8 cellular contexts compared by ENCODE assay signal in the genomic region with DNA sequence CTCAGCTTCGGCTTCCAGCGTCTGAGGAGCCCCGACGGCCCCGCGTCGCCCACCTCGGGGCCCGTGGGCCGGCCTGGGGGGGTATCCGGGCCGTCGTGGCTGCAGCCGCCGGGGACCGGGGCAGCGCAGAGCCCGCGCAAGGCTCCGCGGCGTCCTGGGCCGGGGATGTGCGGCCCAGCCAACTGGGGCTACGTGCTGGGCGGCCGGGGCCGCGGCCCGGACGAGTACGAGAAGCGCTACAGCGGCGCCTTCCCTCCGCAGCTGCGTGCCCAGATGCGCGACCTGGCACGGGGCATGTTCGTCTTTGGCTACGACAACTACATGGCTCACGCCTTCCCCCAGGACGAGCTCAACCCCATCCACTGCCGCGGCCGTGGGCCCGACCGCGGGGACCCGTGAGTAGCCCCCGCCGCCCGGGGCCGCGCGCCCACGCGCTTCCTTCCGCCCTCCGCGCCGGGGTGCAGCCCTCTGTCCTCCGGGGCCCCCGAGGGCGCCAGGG. TPM values are rescaled to one million over a fixed set of nuclear protein-coding genes. Genes with fewer than 3 reads are reported as not detected.
DNase-seq lines count a peak whose midpoint lies in the region; ATAC-seq and TF ChIP-seq lines count a peak whose summit lies in the region.

No MANE protein-coding gene starts in this region.

- no peak overlapping the region for H2BK12ac ChIP-seq in H9 (ENCODE audit: insufficient read length, low read depth, low read length)

- H4K5ac ChIP-seq in H9 (ENCODE audit: insufficient read length, low read depth, low read length) = no peak overlapping the region

- WGBS in H9 (ENCODE audit: extremely low coverage, insufficient read length, low lambda C conversion rate) = no CpG with 5 or more reads among the region's 66 CpGs
- WGBS in esophagus muscularis mucosa = 0% methylated on average over 26 of the region's 66 CpGs

- H3K9me3 Mint-ChIP-seq in H9 (no peaks in the 10 kb centered on the region), naive B cell (no peaks in the 10 kb centered on the region)

- H3K27me3 Mint-ChIP-seq in H9 (ENCODE audit: low read depth) = peaks cover 5% of the 10 kb centered on the region
- no peaks in the 10 kb centered on the region for H3K27me3 Mint-ChIP-seq in naive B cell

- no peak overlapping the region for H3K56ac ChIP-seq in H9 (ENCODE audit: insufficient read length, low read depth, low read length)

- ATAC-seq in naive B cell (ENCODE audit: low read depth in 2 of 2) (peak; percentile 22 to 23), upper lobe of right lung (peak; percentile 48)

- no peak overlapping the region for H3K18ac ChIP-seq in H9 (ENCODE audit: insufficient read length, low read depth, low read length)

- peak overlapping the region; percentile 23; the same call in 1 of the 2 replicates for H3K14ac ChIP-seq in H9 (ENCODE audit: insufficient read depth, low read length)

- H2BK20ac ChIP-seq in H9 (ENCODE audit: low read depth, low read length, poor library complexity, severe bottlenecking) = no peak overlapping the region

- no peak for TF ChIP-seq CTCF in GM10266 (IDR thresholded peaks at IDR 0.05; ENCODE audit: control insufficient read depth, insufficient read depth, low read depth, missing control alignments)
- no peak for TF ChIP-seq CTCF in H9 (conservative IDR thresholded peaks at IDR 0.05)
- TF ChIP-seq CTCF in esophagus muscularis mucosa (IDR thresholded peaks at IDR 0.05) = no peak
- no peak for TF ChIP-seq CTCF in upper lobe of right lung (IDR thresholded peaks at IDR 0.05)

- no peak for TF ChIP-seq EP300 in esophagus muscularis mucosa (IDR thresholded peaks at IDR 0.05)

- no peaks in the 10 kb centered on the region for H3K79me1 ChIP-seq in H9 (ENCODE audit: insufficient read depth, low read depth, low read length, poor library complexity, severe bottlenecking)

- H3K36me3 Mint-ChIP-seq in H9 (ENCODE audit: insufficient read depth in 1 of 3, low read depth in 3 of 3) = peaks cover 5 to 8% (median 6%) of the 10 kb centered on the region in 3 experiments; a peak in 6 of 7 replicates
- peaks cover 6 to 7% of the 10 kb centered on the region in 2 donors for H3K36me3 Mint-ChIP-seq in naive B cell

- H3K36me3 ChIP-seq in MG63 (no peaks in the 10 kb centered on the region; the same call in 1 of the 2 replicates), esophagus muscularis mucosa (peaks cover 0 to 10% (median 3%) of the 10 kb centered on the region in 4 donors), upper lobe of right lung (peaks cover 3% of the 10 kb centered on the region)

- DNase-seq in GM10266 (ENCODE audit: extremely low spot score) (peak; percentile 49), H9 (peak; percentile 41), MG63 (peak; percentile 39), esophagus muscularis mucosa (ENCODE audit: extremely low spot score) (no peak), naive B cell (peak; percentile 67), upper lobe of right lung (peak; percentile 85), inferior parietal cortex (ENCODE audit: extremely low spot score) (no peak)
- peak; percentile 71 for DNase-seq in activated T-cell treated with anti-CD3 and anti-CD28 coated beads, Interleukin-2, amount 50 U/mL, for 1 hour

- H3K9ac ChIP-seq in H9 (ENCODE audit: extremely low read depth, insufficient read length, low read length) = peak overlapping the region; percentile 40

- intact Hi-C loops in esophagus muscularis mucosa (cut with DNase I) = loop anchor here (5.0 kb wide), 1 partner anchor 66 kb away; the partner anchor contains the start of gene ARL8B
- intact Hi-C loops in upper lobe of right lung (cut with DNase I) = no loop called here

- peak overlapping the region; percentile 84 for H3K4me3 ChIP-seq in MG63
- H3K4me3 ChIP-seq in esophagus muscularis mucosa = peak overlapping the region; percentile 79 to 99 (median 84)
- H3K4me3 ChIP-seq in upper lobe of right lung = peak overlapping the region; percentile 92

- H3K27ac Mint-ChIP-seq in H9 = no peak overlapping the region; a peak in 1 of 7 replicates
- peak overlapping the region; percentile 81 to 99 (median 98) for H3K27ac Mint-ChIP-seq in naive B cell

- H3K9me3 ChIP-seq in H9 (ENCODE audit: control insufficient read depth, low read depth, low read length) (no peaks in the 10 kb centered on the region), MG63 (no peaks in the 10 kb centered on the region), esophagus muscularis mucosa (no peaks in the 10 kb centered on the region), upper lobe of right lung (no peaks in the 10 kb centered on the region)

- no peak overlapping the region for H2AK5ac ChIP-seq in H9 (ENCODE audit: insufficient read length, low read length)

- peak overlapping the region; percentile 76 for H3K4me2 ChIP-seq in H9 (ENCODE audit: insufficient read depth, insufficient read length, low read length)

- H3K4me1 Mint-ChIP-seq in H9 (peaks cover 28 to 41% of the 10 kb centered on the region in 2 experiments), naive B cell (peaks cover 47 to 73% (median 69%) of the 10 kb centered on the region in 3 donors)

- H2BK15ac ChIP-seq in H9 (ENCODE audit: low read depth, low read length) = no peak overlapping the region

- H3K79me2 ChIP-seq in H9 (ENCODE audit: insufficient read depth, low read length) = peaks cover 11% of the 10 kb centered on the region; the same call in 1 of the 2 replicates

- H3K27me3 ChIP-seq in H9 (ENCODE audit: insufficient read depth, low read length) (no peaks in the 10 kb centered on the region), MG63 (no peaks in the 10 kb centered on the region), esophagus muscularis mucosa (no peaks in the 10 kb centered on the region), upper lobe of right lung (no peaks in the 10 kb centered on the region)

- no peak overlapping the region for H2BK5ac ChIP-seq in H9 (ENCODE audit: insufficient read length, low read length)

- no peaks in the 10 kb centered on the region for H4K20me1 ChIP-seq in H9 (ENCODE audit: control insufficient read depth, insufficient read depth, insufficient read length)

- H2AFZ ChIP-seq in H9 (ENCODE audit: low read length) = no peak overlapping the region

- peaks cover 10% of the 10 kb centered on the region for H3K23me2 ChIP-seq in H9 (ENCODE audit: insufficient read length, low read depth, low read length, poor library complexity, severe bottlenecking)

- no peak for TF ChIP-seq POLR2A in esophagus muscularis mucosa (IDR thresholded peaks at IDR 0.05; ENCODE audit: low read depth)

- no peak overlapping the region for H3T11ph ChIP-seq in H9 (ENCODE audit: low read length)

- H3K4me3 Mint-ChIP-seq in H9 (peak overlapping the region; percentile 88 to 97), naive B cell (peak overlapping the region; percentile 96 to 99 (median 98))

- H3K4me1 ChIP-seq in H9 (ENCODE audit: insufficient read depth, low read length) = peaks cover 6% of the 10 kb centered on the region; the same call in 1 of the 2 replicates
- peaks cover 24 to 55% (median 39%) of the 10 kb centered on the region in 4 donors for H3K4me1 ChIP-seq in esophagus muscularis mucosa
- H3K4me1 ChIP-seq in upper lobe of right lung = peaks cover 52% of the 10 kb centered on the region

- no peak overlapping the region for H4K91ac ChIP-seq in H9 (ENCODE audit: insufficient read length, low read depth, low read length)

- no peak overlapping the region for H3K23ac ChIP-seq in H9 (ENCODE audit: insufficient read length, low read depth, low read length)

- H4K8ac ChIP-seq in H9 (replicated peaks; ENCODE audit: insufficient read length, low read depth, low read length) = no peak overlapping the region

- H3K4ac ChIP-seq in H9 (ENCODE audit: low read depth, low read length) = no peak overlapping the region

- H3K27ac ChIP-seq in H9 (ENCODE audit: insufficient read length, low read depth, low read length) (no peak overlapping the region), esophagus muscularis mucosa (replicated peaks in 1 of 4) (peak overlapping the region; percentile 85 to 98 (median 95)), upper lobe of right lung (peak overlapping the region; percentile 98)

- H2BK120ac ChIP-seq in H9 (ENCODE audit: low read depth, low read length, poor library complexity, severe bottlenecking) = no peak overlapping the region

RNA-seq across cellular contexts. Expression of gene EDEM1, which starts 0.5 kb away (rescaled TPM):
- total RNA-seq in H9 (2021) (11.6 and 11.7 TPM in 2 replicates), esophagus muscularis mucosa (10 to 100 TPM; 16.6 to 23.3 (median 19.3) TPM), upper lobe of right lung (88.6 TPM)
- 11.0 and 20.5 TPM in 2 replicates for total RNA-seq in MG63 (2014; rRNA removed; shearing (Covaris generic); ENCODE audit: low replicate concordance)
- polyA plus RNA-seq in naive B cell (ENCODE audit: low read depth in 6 of 6) = 10 to 100 TPM; 43.5 to 77.8 (median 57.4) TPM

Comparison
In these comparisons a context has a peak if more than half of its experiments do, and no peak if none do; other contexts are left out.
1. DNase-seq: peak in GM10266 (single experiment), H9 (single experiment), MG63 (single experiment), activated T-cell treated with anti-CD3 and anti-CD28 coated beads, Interleukin-2, amount 50 U/mL, for 1 hour (single experiment), naive B cell (single experiment) and upper lobe of right lung (single experiment); none in esophagus muscularis mucosa (single experiment) and inferior parietal cortex (single experiment).
2. H3K27ac Mint-ChIP-seq: peak in naive B cell (6 of 6); none in H9 (0 of 3).
3. Peak in every context shown above with its lines, with median percentiles within 50 percentile points of each other: H3K4me3 ChIP-seq.